Comparison of ENCODE assay signal across 24 cellular contexts in the genomic region with DNA sequence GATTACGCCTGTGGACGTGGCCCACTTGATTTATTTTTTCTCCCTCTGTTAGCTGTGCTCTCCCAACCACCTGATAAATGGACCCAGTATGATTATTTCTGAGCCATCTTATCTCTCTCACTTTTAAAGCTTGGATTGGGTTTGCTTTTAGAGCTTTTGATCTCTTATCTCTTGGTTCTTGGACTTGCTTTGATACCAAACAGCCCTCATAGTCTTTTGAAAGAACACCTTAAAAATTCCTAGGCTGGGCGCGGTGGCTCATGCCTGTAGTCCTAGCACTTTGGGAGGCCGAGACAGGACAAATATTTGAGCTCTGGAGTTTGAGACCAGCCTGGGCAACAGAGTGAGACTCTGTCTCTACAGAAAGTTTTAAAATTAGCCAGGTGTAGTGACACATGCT. TPM values are rescaled to one million over a fixed set of nuclear protein-coding genes. Genes with fewer than 3 reads are reported as not detected.
"Had no signal": no experiment of that assay in that cellular context is flagged by ENCODE, and none has a peak within 500 bp of the region (broad histone marks: within the 10 kb centered on the region; RNA-seq: fewer than 3 reads in every experiment).

No MANE protein-coding gene starts in this region.

- H3K4me1 Mint-ChIP-seq: activated naive CD4-positive, alpha-beta T cell treated with anti-CD3 and anti-CD28 coated beads, Interleukin-2, amount 50 U/mL, for 24 hours had no signal

- H3K4me1 ChIP-seq: breast epithelium, pancreas had no signal

- H3K27ac Mint-ChIP-seq: activated naive CD4-positive, alpha-beta T cell treated with anti-CD3 and anti-CD28 coated beads, Interleukin-2, amount 50 U/mL, for 24 hours; stimulated activated naive CD8-positive, alpha-beta T cell treated with anti-CD3 and anti-CD28 coated beads, Interleukin-15, Interleukin-2, amounts not matched to agents 100 ng/mL and 50 ng/mL, for 24 hours had no signal

- H3K36me3 ChIP-seq: breast epithelium, esophagus squamous epithelium, pancreas, suprapubic skin, transverse colon, WERI-Rb-1 had no signal

- H3K27me3 ChIP-seq: breast epithelium, pancreas, suprapubic skin, transverse colon had no signal

- H3K9me3 Mint-ChIP-seq: activated naive CD4-positive, alpha-beta T cell treated with anti-CD3 and anti-CD28 coated beads, Interleukin-2, amount 50 U/mL, for 24 hours; stimulated activated naive CD8-positive, alpha-beta T cell treated with anti-CD3 and anti-CD28 coated beads, Interleukin-15, Interleukin-2, amounts not matched to agents 100 ng/mL and 50 ng/mL, for 24 hours had no signal

- FAIRE-seq: astrocyte, islet of Langerhans, pancreas had no signal

- DNase-seq: activated CD4-positive, alpha-beta T cell treated with anti-CD3 and anti-CD28 coated beads, Interleukin-2, amount 50 U/mL, for 4 hours; activated gamma-delta T cell; cerebellar nuclear complex; cortex of kidney; effector CD4-positive, alpha-beta T cell; esophagus squamous epithelium; hippocampal formation; left colon; mammary epithelial cell; pancreas; stimulated activated CD4-positive, alpha-beta T cell treated with anti-CD3 and anti-CD28 coated beads, Interleukin-2, amount 100 ng/mL, for 24 hours; SW 1271; T-helper 2 cell; transverse colon; WERI-Rb-1 had no signal

- H3K4me3 Mint-ChIP-seq: activated naive CD4-positive, alpha-beta T cell treated with anti-CD3 and anti-CD28 coated beads, Interleukin-2, amount 50 U/mL, for 24 hours; stimulated activated naive CD8-positive, alpha-beta T cell treated with anti-CD3 and anti-CD28 coated beads, Interleukin-15, Interleukin-2, amounts not matched to agents 100 ng/mL and 50 ng/mL, for 24 hours had no signal

- H3K27ac ChIP-seq: breast epithelium, pancreas, suprapubic skin, transverse colon, WERI-Rb-1 had no signal

- H3K36me3 Mint-ChIP-seq: activated naive CD4-positive, alpha-beta T cell treated with anti-CD3 and anti-CD28 coated beads, Interleukin-2, amount 50 U/mL, for 24 hours had no signal

- H3K9me3 ChIP-seq: breast epithelium, esophagus squamous epithelium, pancreas, suprapubic skin, transverse colon had no signal

- H3K4me3 ChIP-seq: breast epithelium, esophagus squamous epithelium, pancreas, suprapubic skin, transverse colon had no signal

RNA-seq across cellular contexts. Expression of gene SMTNL2, which starts 25.8 kb away (rescaled TPM):
- total RNA-seq: activated CD8-positive, alpha-beta memory T cell treated with anti-CD3 and anti-CD28 coated beads for 36 hours; glomerular endothelial cell; mammary epithelial cell had no signal
- polyA plus RNA-seq: mammary epithelial cell had no signal

RNA-seq across cellular contexts. Expression of gene ALOX15, which starts 31.3 kb away (rescaled TPM):
- total RNA-seq: activated CD8-positive, alpha-beta memory T cell treated with anti-CD3 and anti-CD28 coated beads for 36 hours; glomerular endothelial cell; mammary epithelial cell; pancreas; renal cortical epithelial cell had no signal
- polyA plus RNA-seq: mammary epithelial cell had no signal

RNA-seq across cellular contexts. Expression of gene GGT6, which starts 49.8 kb away (rescaled TPM):
- total RNA-seq: activated CD8-positive, alpha-beta memory T cell treated with anti-CD3 and anti-CD28 coated beads for 36 hours; astrocyte; glomerular endothelial cell had no signal
